In genomic region chr20:25341716-25342680, GRCh38 we compare ENCODE assay signal across 13 cellular contexts. TPM values are rescaled to one million over a fixed set of nuclear protein-coding genes. Genes with fewer than 3 reads are reported as not detected.
DNase-seq lines count a peak whose midpoint lies in the region; ATAC-seq and TF ChIP-seq lines count a peak whose summit lies in the region.
"Had no signal": no experiment of that assay in that cellular context is flagged by ENCODE, and none has a peak within 500 bp of the region (broad histone marks: within the 10 kb centered on the region; RNA-seq: fewer than 3 reads in every experiment).

No MANE protein-coding gene starts in this region.

- POLR2A ChIA-PET in A673 (lab: Charles Lee; ENCODE audit: low non-redundant PET), result no interaction called here

- CTCF ChIA-PET in A673 (lab: Charles Lee), result no interaction called here

- no peaks in the 10 kb centered on the region for H3K4me1 ChIP-seq in A673 (ENCODE audit: insufficient read depth, low read length, poor library complexity, severe bottlenecking)

- ATAC-seq in HG02571 (IDR thresholded peaks at IDR 0.05; ENCODE audit: unreplicated experiment), result no peak
- ATAC-seq: naive thymus-derived CD8-positive, alpha-beta T cell had no signal

- no peaks in the 10 kb centered on the region for H3K36me3 ChIP-seq in A673 (ENCODE audit: insufficient read depth, low read length, poor library complexity, severe bottlenecking)

- no TSS peak for BruUV-seq in A673 (replicated peaks; lab: Mats Ljungman, UMichigan)

- DNase-seq in NCI-H2171 treated with DMSO at 0.1 percent for 48 hours (lab: John Stamatoyannopoulos, UW) (peak; percentile 32), NCI-H2171 (lab: John Stamatoyannopoulos, UW) (no peak), NCI-H146 (lab: John Stamatoyannopoulos, UW) (peak; percentile 34), SHP77 treated with DMSO at 0.1 percent for 48 hours (lab: John Stamatoyannopoulos, UW) (peak; percentile 62), renal cortical epithelial cell (ENCODE audit: low read depth) (peak; percentile 69), cerebellar nuclear complex (lab: John Stamatoyannopoulos, UW) (no peak), A673 (ENCODE audit: low spot score) (no peak)
- DNase-seq: activated T-cell treated with anti-CD3 and anti-CD28 coated beads, Interleukin-2, amount 50 U/mL, for 48 hours; GF-D8; naive thymus-derived CD8-positive, alpha-beta T cell had no signal

- intact Hi-C loops in A673 (cut with micrococcal nuclease; ENCODE audit: unreplicated experiment), result no loop called here

- H3K27me3 ChIP-seq in A673 (replicated peaks; ENCODE audit: insufficient read depth, low read depth, low read length, poor library complexity), result no peaks in the 10 kb centered on the region
- H3K27me3 ChIP-seq: cardiac muscle cell had no signal

- no peak for TF ChIP-seq CTCF in A673 (conservative IDR thresholded peaks at IDR 0.05; ENCODE audit: low read depth, low read length)

- no peak overlapping the region for H3K4me3 ChIP-seq in A673 (ENCODE audit: low read depth, low read length, poor library complexity, severe bottlenecking)
- H3K4me3 ChIP-seq: cardiac muscle cell, skin epidermis had no signal

- H3K9me3 ChIP-seq in A673 (ENCODE audit: low read depth, low read length, poor library complexity, severe bottlenecking), result no peaks in the 10 kb centered on the region

- H3K27ac ChIP-seq in A673 (ENCODE audit: low read depth, low read length, poor library complexity, severe bottlenecking), result no peak overlapping the region
- H3K27ac ChIP-seq: skin epidermis had no signal

RNA-seq across cellular contexts. Expression of gene ABHD12, which starts 48.6 kb away (rescaled TPM):
- total RNA-seq in renal cortical epithelial cell, result 35.9 and 68.7 TPM in 2 replicates
- 39.8 and 40.6 TPM in 2 replicates for total RNA-seq in A673 (2021)

Comparison
In these comparisons a context has a peak if more than half of its experiments do, and no peak if none do; other contexts are left out.
1. DNase-seq: peak in NCI-H2171 treated with DMSO at 0.1 percent for 48 hours (single experiment), NCI-H146 (single experiment), SHP77 treated with DMSO at 0.1 percent for 48 hours (single experiment) and renal cortical epithelial cell (single experiment); none in NCI-H2171 (single experiment), cerebellar nuclear complex (0 of 2) and A673 (single experiment).